8 cellular contexts compared by ENCODE assay signal in the genomic region with DNA sequence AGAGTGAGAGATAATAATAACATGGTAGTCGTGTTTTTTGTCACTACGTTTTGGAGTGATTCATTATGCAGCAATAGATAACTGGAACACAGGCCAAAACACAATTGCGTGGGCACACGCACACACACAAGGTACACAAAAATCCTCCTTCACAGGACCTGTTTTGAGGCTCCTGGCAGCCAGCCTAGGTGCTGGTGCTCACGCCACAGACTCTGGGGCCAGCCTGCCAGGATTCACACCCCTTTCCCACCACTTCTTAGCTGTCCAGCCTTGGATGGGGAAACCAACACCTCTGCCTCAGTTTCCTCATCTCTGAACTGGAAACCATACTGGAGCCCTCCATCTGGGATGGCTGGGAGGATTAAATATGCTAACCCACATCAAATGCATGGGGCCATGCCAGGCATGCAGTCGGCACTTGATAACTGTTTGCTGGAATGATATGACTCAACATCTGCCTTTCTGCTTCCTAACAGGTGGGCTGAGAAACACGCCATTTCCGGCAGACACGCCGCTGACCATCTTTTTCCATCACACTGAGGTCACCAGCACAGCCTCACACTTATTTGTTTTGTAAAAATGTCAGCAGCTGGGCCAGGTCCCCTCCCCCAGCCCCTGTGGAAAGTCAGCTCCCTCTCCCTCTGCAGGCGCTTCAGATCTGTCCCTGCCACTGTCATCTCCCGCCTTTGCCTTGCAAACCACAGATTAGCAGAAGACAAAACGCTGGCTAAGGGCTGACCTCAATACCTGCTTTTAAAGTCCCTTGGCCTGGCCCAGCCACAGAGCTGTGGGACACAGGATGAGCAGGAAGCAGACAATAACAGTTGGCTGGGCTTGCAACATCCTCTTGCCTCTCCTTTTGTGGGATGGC.
DNase-seq lines count a peak whose midpoint lies in the region; ATAC-seq and TF ChIP-seq lines count a peak whose summit lies in the region.

No MANE protein-coding gene starts in this region.

- peaks cover 49% of the 10 kb centered on the region for H3K4me1 Mint-ChIP-seq in activated T-cell treated with anti-CD3 and anti-CD28 coated beads, Interleukin-2, amount 50 U/mL, for 4 hours (ENCODE audit: low read depth)

- no peak overlapping the region for H3K4me3 Mint-ChIP-seq in activated T-cell treated with anti-CD3 and anti-CD28 coated beads, Interleukin-2, amount 50 U/mL, for 4 hours

- H3K9ac ChIP-seq in OCI-LY1 (ENCODE audit: low read length): peak overlapping the region; percentile 64

- H3K27me3 ChIP-seq in OCI-LY1 (ENCODE audit: insufficient read depth, low read length): no peaks in the 10 kb centered on the region

- no peaks in the 10 kb centered on the region for H3F3A ChIP-seq in OCI-LY1 (ENCODE audit: insufficient read depth, low read length)

- no peaks in the 10 kb centered on the region for H3K79me2 ChIP-seq in OCI-LY1 (ENCODE audit: insufficient read depth, low read length)

- no peaks in the 10 kb centered on the region for H3K36me3 Mint-ChIP-seq in activated T-cell treated with anti-CD3 and anti-CD28 coated beads, Interleukin-2, amount 50 U/mL, for 4 hours (ENCODE audit: insufficient read depth)

- TF ChIP-seq CTCF in OCI-LY1 (IDR thresholded peaks at IDR 0.05; ENCODE audit: low read length): no peak

- peaks cover 70% of the 10 kb centered on the region for H3K4me1 ChIP-seq in OCI-LY1 (ENCODE audit: insufficient read depth, low read length, severe bottlenecking)

- peak; percentile 20 for DNase-seq in AG08395 (ENCODE audit: low spot score)
- DNase-seq in activated T-cell treated with anti-CD3 and anti-CD28 coated beads, Interleukin-2, amount 50 U/mL, for 4 hours: peak; percentile 84
- peak; percentile 46 to 81 for DNase-seq in stimulated activated CD8-positive, alpha-beta memory T cell treated with anti-CD3 and anti-CD28 coated beads, Interleukin-4, amount 100 ng/mL, for 4 hours (ENCODE audit: low read depth in 2 of 2, low spot score in 1 of 2)

- H4K20me1 ChIP-seq in OCI-LY1 (ENCODE audit: insufficient read depth, low read length): no peaks in the 10 kb centered on the region

- peak overlapping the region; percentile 25 for H3K4me3 ChIP-seq in OCI-LY1 (ENCODE audit: low read depth, low read length, poor library complexity, severe bottlenecking)
- H3K4me3 ChIP-seq in iPS-18c (ENCODE audit: insufficient read depth, low read depth, low read length): peak overlapping the region; percentile 9; the same call in 1 of the 2 replicates

- no peak overlapping the region for H2AFZ ChIP-seq in OCI-LY1 (ENCODE audit: low read length)

- no peaks in the 10 kb centered on the region for H3K27me3 Mint-ChIP-seq in activated T-cell treated with anti-CD3 and anti-CD28 coated beads, Interleukin-2, amount 50 U/mL, for 4 hours (ENCODE audit: low read depth)

- H3K36me3 ChIP-seq in OCI-LY1 (ENCODE audit: insufficient read depth, low read length): no peaks in the 10 kb centered on the region; the same call in 1 of the 2 replicates

- no peaks in the 10 kb centered on the region for H3K9me3 Mint-ChIP-seq in activated T-cell treated with anti-CD3 and anti-CD28 coated beads, Interleukin-2, amount 50 U/mL, for 4 hours

- peak; percentile 71 for ATAC-seq in GM19023 (IDR thresholded peaks at IDR 0.05; ENCODE audit: unreplicated experiment)
- peak; percentile 69 for ATAC-seq in HG03103 (IDR thresholded peaks at IDR 0.05; ENCODE audit: low read depth, unreplicated experiment)
- ATAC-seq in activated T-cell treated with anti-CD3 and anti-CD28 coated beads, Interleukin-2, amount 50 U/mL, for 4 hours: peak; percentile 73 to 78
- no peak for ATAC-seq in GM21515 (IDR thresholded peaks at IDR 0.05; ENCODE audit: unreplicated experiment)

- H3K4me2 ChIP-seq in OCI-LY1 (ENCODE audit: low read length): peak overlapping the region; percentile 65

- H3K9me3 ChIP-seq in OCI-LY1 (ENCODE audit: low read length) (no peaks in the 10 kb centered on the region), iPS-18c (ENCODE audit: control insufficient read depth, insufficient read depth, low read length) (peaks cover 3% of the 10 kb centered on the region)

- H3K27ac ChIP-seq in OCI-LY1 (ENCODE audit: low read depth, low read length, poor library complexity, severe bottlenecking): peak overlapping the region; percentile 91

- H3K9me2 ChIP-seq in OCI-LY1 (ENCODE audit: low read depth, low read length): no peaks in the 10 kb centered on the region

Comparison
In these comparisons a context has a peak if more than half of its experiments do, and no peak if none do; other contexts are left out.
1. DNase-seq: peak in every context shown above with its lines; median percentile 84 in activated T-cell treated with anti-CD3 and anti-CD28 coated beads, Interleukin-2, amount 50 U/mL, for 4 hours; 64 in stimulated activated CD8-positive, alpha-beta memory T cell treated with anti-CD3 and anti-CD28 coated beads, Interleukin-4, amount 100 ng/mL, for 4 hours; 20 in AG08395.